18 cellular contexts compared by ENCODE assay signal in the genomic region with DNA sequence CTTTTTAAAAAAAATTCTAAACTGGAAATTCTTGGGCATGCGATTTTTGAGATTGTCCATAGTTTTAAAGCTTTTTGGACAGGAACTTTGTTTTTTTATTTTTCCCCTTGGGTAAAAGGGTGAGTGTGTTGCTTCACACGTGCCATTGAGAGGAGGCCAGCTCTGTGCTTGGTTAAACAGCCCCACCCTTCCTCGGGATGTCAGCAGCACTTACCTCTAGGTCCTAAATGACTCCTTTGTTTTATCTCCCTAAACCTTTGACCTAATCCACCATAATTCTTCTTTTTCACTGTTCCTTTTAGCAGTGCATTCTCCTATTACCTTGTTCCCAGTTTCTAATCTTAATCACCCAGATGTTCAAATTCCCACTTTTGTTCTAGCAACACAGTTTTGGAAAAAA.
A peak's percentile ranks its signal among the peaks of the same experiment; 100 is the strongest.
DNase-seq lines count a peak whose midpoint lies in the region; ATAC-seq, FAIRE-seq and TF ChIP-seq lines count a peak whose summit lies in the region.
"Had no signal": no experiment of that assay in that cellular context is flagged by ENCODE, and none has a peak within 500 bp of the region (broad histone marks: within the 10 kb centered on the region; RNA-seq: fewer than 3 reads in every experiment).

No MANE protein-coding gene starts in this region.

- H3K36me3 ChIP-seq in adipocyte (ENCODE audit: control insufficient read depth, insufficient read depth, low read length, severe bottlenecking) (no peaks in the 10 kb centered on the region), prostate gland (no peaks in the 10 kb centered on the region)

- H3K27ac ChIP-seq in prostate gland: no peak overlapping the region
- H3K27ac ChIP-seq: 22Rv1, body of pancreas had no signal

- H3K9me3 ChIP-seq in adipocyte (ENCODE audit: control insufficient read depth, low read length) (no peaks in the 10 kb centered on the region), T-helper 17 cell (ENCODE audit: control insufficient read depth, low read length, poor library complexity, severe bottlenecking) (no peaks in the 10 kb centered on the region), prostate gland (no peaks in the 10 kb centered on the region)
- H3K9me3 ChIP-seq: body of pancreas had no signal

- 43% methylated on average over 3 of the region's 3 CpGs for WGBS in prostate gland

- DNase-seq in NCI-H748 (lab: John Stamatoyannopoulos, UW; ENCODE audit: unreplicated experiment): peak; percentile 15
- no peak for DNase-seq in NCI-H748 treated with DMSO at 0.1 percent for 48 hours (lab: John Stamatoyannopoulos, UW)
- peak; percentile 46 for DNase-seq in adipocyte (ENCODE audit: low read depth)
- peak; percentile 82 for DNase-seq in left kidney (ENCODE audit: low read depth, low spot score)
- DNase-seq in urothelium cell line (ENCODE audit: low spot score): peak; percentile 17
- no peak for DNase-seq in T-helper 17 cell
- DNase-seq in prostate gland (ENCODE audit: low spot score): no peak
- DNase-seq: activated CD4-positive, alpha-beta memory T cell treated with anti-CD3 and anti-CD28 coated beads, Interleukin-2, amount 10 ng/mL, durations not matched to agents 7 days and 5 days; body of pancreas; effector memory CD4-positive, alpha-beta T cell; foreskin melanocyte; kidney; NCI-H1930; NCI-H526 had no signal

- no peak overlapping the region for H3K9ac ChIP-seq in adipocyte (ENCODE audit: low read length)

- H3K4me1 ChIP-seq in adipocyte (ENCODE audit: control insufficient read depth, insufficient read depth, low read length): peaks cover 27% of the 10 kb centered on the region
- H3K4me1 ChIP-seq in prostate gland (replicated peaks): no peaks in the 10 kb centered on the region

- intact Hi-C loops in prostate gland (cut with DNase I): no loop called here

- H3K4me1 Mint-ChIP-seq in T-helper 17 cell: no peaks in the 10 kb centered on the region
- H3K4me1 Mint-ChIP-seq: activated CD4-positive, alpha-beta memory T cell treated with anti-CD3 and anti-CD28 coated beads, Interleukin-2, amount 10 ng/mL, durations not matched to agents 7 days and 5 days had no signal

- H3K27me3 ChIP-seq in adipocyte (replicated peaks; ENCODE audit: control insufficient read depth, insufficient read depth, low read length) (no peaks in the 10 kb centered on the region), prostate gland (replicated peaks; ENCODE audit: insufficient read depth) (no peaks in the 10 kb centered on the region)
- H3K27me3 ChIP-seq: body of pancreas had no signal

- H3K4me3 Mint-ChIP-seq in T-helper 17 cell: no peak overlapping the region
- H3K4me3 Mint-ChIP-seq: activated CD4-positive, alpha-beta memory T cell treated with anti-CD3 and anti-CD28 coated beads, Interleukin-2, amount 10 ng/mL, durations not matched to agents 7 days and 5 days; stimulated activated naive CD8-positive, alpha-beta T cell treated with anti-CD3 and anti-CD28 coated beads, Interleukin-15, Interleukin-2, amounts not matched to agents 100 ng/mL and 50 ng/mL, for 24 hours had no signal

- TF ChIP-seq POLR2A in prostate gland (IDR thresholded peaks at IDR 0.05): no peak

- TF ChIP-seq CTCF in prostate gland (IDR thresholded peaks at IDR 0.05): no peak

- no peak overlapping the region for H3K4me3 ChIP-seq in adipocyte (ENCODE audit: low read length)
- no peak overlapping the region for H3K4me3 ChIP-seq in prostate gland
- H3K4me3 ChIP-seq: body of pancreas had no signal

- H3K27ac Mint-ChIP-seq in T-helper 17 cell: no peak overlapping the region
- H3K27ac Mint-ChIP-seq: activated CD4-positive, alpha-beta memory T cell treated with anti-CD3 and anti-CD28 coated beads, Interleukin-2, amount 10 ng/mL, durations not matched to agents 7 days and 5 days; stimulated activated naive CD8-positive, alpha-beta T cell treated with anti-CD3 and anti-CD28 coated beads, Interleukin-15, Interleukin-2, amounts not matched to agents 100 ng/mL and 50 ng/mL, for 24 hours had no signal

- H3K36me3 Mint-ChIP-seq in T-helper 17 cell (ENCODE audit: low read depth): no peaks in the 10 kb centered on the region

- FAIRE-seq in urothelium cell line (lab: Jason Lieb, UNC): peak; percentile 46
- FAIRE-seq: GM19239, kidney had no signal

- ATAC-seq in T-helper 17 cell: no peak
- no peak for ATAC-seq in HG03108 (IDR thresholded peaks at IDR 0.05; ENCODE audit: unreplicated experiment)
- ATAC-seq: body of pancreas had no signal

- H3K27me3 Mint-ChIP-seq in T-helper 17 cell: no peaks in the 10 kb centered on the region
- H3K27me3 Mint-ChIP-seq: activated CD4-positive, alpha-beta memory T cell treated with anti-CD3 and anti-CD28 coated beads, Interleukin-2, amount 10 ng/mL, durations not matched to agents 7 days and 5 days had no signal

Comparison
In these comparisons a context has a peak if more than half of its experiments do, and no peak if none do; other contexts are left out.
1. DNase-seq: peak in NCI-H748 (single experiment), adipocyte (single experiment), left kidney (single experiment) and urothelium cell line (single experiment); none in NCI-H748 treated with DMSO at 0.1 percent for 48 hours (single experiment), T-helper 17 cell (0 of 3) and prostate gland (single experiment).